12 cellular contexts compared by ENCODE assay signal in genomic region chr4:156945532-156945931, GRCh38. TPM values are rescaled to one million over a fixed set of nuclear protein-coding genes. Genes with fewer than 3 reads are reported as not detected.
A peak's percentile ranks its signal among the peaks of the same experiment; 100 is the strongest.
DNase-seq lines count a peak whose midpoint lies in the region; ATAC-seq and TF ChIP-seq lines count a peak whose summit lies in the region.
"Had no signal": no experiment of that assay in that cellular context is flagged by ENCODE, and none has a peak within 500 bp of the region (broad histone marks: within the 10 kb centered on the region; RNA-seq: fewer than 3 reads in every experiment).

No MANE protein-coding gene starts in this region.

- WGBS in IMR-90 (ENCODE audit: extremely low coverage in 2 of 2, insufficient read length in 1 of 2), 2 experiments: 0% methylated on average over 1 of the region's 3 CpGs; no CpG with 5 or more reads in 1 of the 2 experiments
- 28 to 29% methylated on average over 3 of the region's 3 CpGs for WGBS in body of pancreas, 2 donors
- WGBS in ovary, 3 donors: 17 to 35% (median 27%) methylated on average over 3 of the region's 3 CpGs

- TF ChIP-seq POLR2A in IMR-90 (IDR thresholded peaks at IDR 0.05; ENCODE audit: low read depth, low read length): no peak
- TF ChIP-seq POLR2A in body of pancreas (IDR thresholded peaks at IDR 0.05): no peak
- TF ChIP-seq POLR2A in ovary (IDR thresholded peaks at IDR 0.05): no peak

- peak overlapping the region; percentile 6 for H3K4ac ChIP-seq in IMR-90 (ENCODE audit: low read depth, low read length)

- in situ Hi-C loops in IMR-90 (cut with MboI; ENCODE audit: low sequenced_read_pairs): no loop called here

- H3K9me3 ChIP-seq in IMR-90 (ENCODE audit: control insufficient read depth, insufficient read depth, low read length) (no peaks in the 10 kb centered on the region), body of pancreas (no peaks in the 10 kb centered on the region), thoracic aorta (no peaks in the 10 kb centered on the region), ovary (no peaks in the 10 kb centered on the region)
- H3K9me3 ChIP-seq: lower lobe of right lung, prostate gland had no signal

- H3K36me3 ChIP-seq in IMR-90 (ENCODE audit: control insufficient read depth, insufficient read depth, low read length) (no peaks in the 10 kb centered on the region), body of pancreas (replicated peaks in 1 of 2; ENCODE audit: insufficient read depth in 1 of 2, low read depth in 2 of 2) (no peaks in the 10 kb centered on the region), thoracic aorta (no peaks in the 10 kb centered on the region), ovary (no peaks in the 10 kb centered on the region)
- H3K36me3 ChIP-seq: lower lobe of right lung, prostate gland had no signal

- CTCF ChIA-PET in IMR-90 (lab: Yijun Ruan, JAX): interaction anchor here (1.0 kb wide), 1 partner anchor 23 kb away, joined by 3 read pairs; no protein-coding TSS in a partner anchor

- no peak overlapping the region for H3K56ac ChIP-seq in IMR-90 (ENCODE audit: extremely low read depth, insufficient read depth, low read length)

- H3K4me2 ChIP-seq in IMR-90 (ENCODE audit: low read depth, low read length): peak overlapping the region; percentile 92

- intact Hi-C loops in IMR-90 (cut with micrococcal nuclease) (loop anchor here (5.0 kb wide), 1 partner anchor 168 kb away; no protein-coding TSS in a partner anchor), body of pancreas (cut with DNase I) (no loop called here), ovary (cut with DNase I) (no loop called here)

- peak overlapping the region; percentile 93 for H2BK5ac ChIP-seq in IMR-90 (ENCODE audit: low read depth, low read length, poor library complexity, severe bottlenecking)

- H3K18ac ChIP-seq in IMR-90 (ENCODE audit: low read depth, low read length): peak overlapping the region; percentile 94

- no TSS peak for BruUV-seq in IMR-90 (replicated peaks; lab: Mats Ljungman, UMichigan)

- peak overlapping the region; percentile 73; the same call in 1 of the 2 replicates for H3K27ac ChIP-seq in IMR-90 (ENCODE audit: insufficient read depth, low read length)
- peak overlapping the region in 3 of 4 donors; percentile 7 to 42 (median 13) for H3K27ac ChIP-seq in body of pancreas
- peak overlapping the region; percentile 62 to 82 for H3K27ac ChIP-seq in thoracic aorta
- H3K27ac ChIP-seq in ovary: peak overlapping the region in 1 of 2 donors; percentile 64
- H3K27ac ChIP-seq: lower lobe of right lung had no signal

- TF ChIP-seq RAD21 in IMR-90 (IDR thresholded peaks at IDR 0.05; ENCODE audit: low read length): no peak

- peak overlapping the region; percentile 4; the same call in 1 of the 2 replicates for H2BK20ac ChIP-seq in IMR-90 (ENCODE audit: low read depth, low read length)

- dilution Hi-C loops in IMR-90 (cut with HindIII; ENCODE audit: low sequenced_read_pairs, unreplicated experiment): no loop called here

- H3K79me1 ChIP-seq in IMR-90 (ENCODE audit: low read depth in 1 of 2, low read length in 2 of 2): peaks cover 5 to 57% of the 10 kb centered on the region in 2 experiments

- H3K4me1 ChIP-seq in IMR-90 (ENCODE audit: control insufficient read depth, insufficient read depth, low read length) (peaks cover 24% of the 10 kb centered on the region), body of pancreas (peaks cover 41% of the 10 kb centered on the region), thoracic aorta (ENCODE audit: control insufficient read depth in 1 of 2, low read depth in 2 of 2) (peaks cover 57 to 88% of the 10 kb centered on the region in 2 donors), ovary (ENCODE audit: insufficient read depth) (peaks cover 17% of the 10 kb centered on the region)
- H3K4me1 ChIP-seq: prostate gland had no signal

- H2AK9ac ChIP-seq in IMR-90 (replicated peaks; ENCODE audit: low read depth, low read length, poor library complexity): no peak overlapping the region

- peak overlapping the region; percentile 1; the same call in 1 of the 2 replicates for H3K23ac ChIP-seq in IMR-90 (ENCODE audit: low read depth, low read length)

- no peak for TF ChIP-seq EP300 in ovary (IDR thresholded peaks at IDR 0.05)

- H3K4me3 ChIP-seq in IMR-90 (ENCODE audit: insufficient read depth, low read depth, low read length) (no peak overlapping the region), body of pancreas (no peak overlapping the region), thoracic aorta (peak overlapping the region; percentile 46), ovary (no peak overlapping the region)
- H3K4me3 ChIP-seq: lower lobe of right lung, prostate gland had no signal

- H4K91ac ChIP-seq in IMR-90 (ENCODE audit: insufficient read depth, low read depth, low read length): peak overlapping the region; percentile 40; the same call in 1 of the 2 replicates

- H2BK120ac ChIP-seq in IMR-90 (ENCODE audit: low read depth, low read length): peak overlapping the region; percentile 21

- POLR2A ChIA-PET in IMR-90 (lab: Charles Lee; ENCODE audit: unreplicated experiment): interaction anchor here (0.6 kb wide), 1 partner anchor 12 kb away, joined by 3 read pairs; no protein-coding TSS in a partner anchor

- H4K5ac ChIP-seq in IMR-90 (ENCODE audit: low read depth, low read length): peak overlapping the region; percentile 67; the same call in 1 of the 2 replicates

- peak overlapping the region; percentile 57; the same call in 1 of the 2 replicates for H3K14ac ChIP-seq in IMR-90 (replicated peaks; ENCODE audit: low read depth, low read length)

- ATAC-seq in IMR-90 (ENCODE audit: low read depth) (no peak), body of pancreas (no peak), thoracic aorta (ENCODE audit: insufficient number of reproducible peaks, low FRiP score, low read depth) (no peak), left lobe of liver (no peak)
- ATAC-seq: lower lobe of right lung had no signal

- TF ChIP-seq CTCF in IMR-90 (conservative IDR thresholded peaks at IDR 0.05; ENCODE audit: low read depth, low read length): no peak
- no peak for TF ChIP-seq CTCF in body of pancreas (IDR thresholded peaks at IDR 0.05)
- no peak for TF ChIP-seq CTCF in thoracic aorta (IDR thresholded peaks at IDR 0.05)
- no peak for TF ChIP-seq CTCF in ovary (IDR thresholded peaks at IDR 0.05)

- H3K9me1 ChIP-seq in IMR-90 (ENCODE audit: insufficient read depth, low read length): peaks cover 12% of the 10 kb centered on the region

- no peaks in the 10 kb centered on the region for H3K27me3 ChIP-seq in IMR-90 (ENCODE audit: control insufficient read depth, insufficient read depth, low read length)
- no peaks in the 10 kb centered on the region for H3K27me3 ChIP-seq in body of pancreas
- no peaks in the 10 kb centered on the region for H3K27me3 ChIP-seq in thoracic aorta (replicated peaks; ENCODE audit: insufficient read depth)
- no peaks in the 10 kb centered on the region for H3K27me3 ChIP-seq in ovary

- DNase-seq in IMR-90: no peak
- DNase-seq in body of pancreas: no peak
- peak; percentile 79 for DNase-seq in kidney tubule cell (ENCODE audit: low spot score)
- DNase-seq in thoracic aorta (ENCODE audit: low spot score): no peak
- no peak for DNase-seq in ovary
- no peak for DNase-seq in amniotic stem cell (lab: John Stamatoyannopoulos, UW)
- DNase-seq in left lobe of liver (ENCODE audit: low spot score): no peak
- DNase-seq: COR-L47; effector memory CD4-positive, alpha-beta T cell; lower lobe of right lung; NCI-H1048 had no signal

- H4K20me1 ChIP-seq in IMR-90 (ENCODE audit: insufficient read depth, low read length): peaks cover 4% of the 10 kb centered on the region; the same call in 1 of the 2 replicates

- H2BK15ac ChIP-seq in IMR-90 (ENCODE audit: low read depth, low read length): 0 out of 3 replicates have a peak overlapping the region, but pooled peaks have one; percentile 33

- H2AK5ac ChIP-seq in IMR-90 (ENCODE audit: low read depth, low read length): peak overlapping the region; percentile 63; the same call in 1 of the 2 replicates

- peak overlapping the region; percentile 25 to 56; a peak in 3 of 4 replicates for H4K8ac ChIP-seq in IMR-90 (ENCODE audit: low read depth in 2 of 2, low read length in 2 of 2)

- no peak overlapping the region for H2AFZ ChIP-seq in IMR-90 (replicated peaks; ENCODE audit: low read length, poor library complexity)

- peak overlapping the region; percentile 75 for H3K9ac ChIP-seq in IMR-90 (ENCODE audit: low read depth, low read length)

TF ChIP-seq in IMR-90, 13 proteins besides CTCF, POLR2A, EP300 and RAD21:
- TF ChIP-seq RFX5 (IDR thresholded peaks at IDR 0.05; ENCODE audit: low read depth, low read length) (no peak), SMC3 (IDR thresholded peaks at IDR 0.05; ENCODE audit: low read depth, low read length) (no peak), CHD1 (IDR thresholded peaks at IDR 0.05; ENCODE audit: low read depth, low read length) (no peak), USF2 (IDR thresholded peaks at IDR 0.05; ENCODE audit: low read depth, low read length) (no peak), ELK1 (IDR thresholded peaks at IDR 0.05; ENCODE audit: borderline replicate concordance, low read depth, low read length) (no peak), BHLHE40 (IDR thresholded peaks at IDR 0.05; ENCODE audit: low read depth, low read length) (no peak), NFE2L2 (IDR thresholded peaks at IDR 0.05; ENCODE audit: low read depth, low read length) (no peak)

RNA-seq across cellular contexts. Expression of gene PDGFC, which starts 26.1 kb away (rescaled TPM):
- total RNA-seq in IMR-90 (2012; rRNA removed) (90.7 and 105 TPM in 2 replicates), body of pancreas (10 to 100 TPM; 19.1 to 21.8 TPM), thoracic aorta (10 to 100 TPM; 31.4 to 32.8 TPM), ovary (10 to 100 TPM; 18.6 to 58.0 (median 36.2) TPM), left lobe of liver (9.1 TPM)
- polyA plus RNA-seq in IMR-90 (2012; rRNA removed) (15.6 and 19.8 TPM in 2 replicates), ovary (10 to 100 TPM; 27.4 to 48.8 TPM)
- polyA plus RNA-seq in IMR-90 (2012; cell fraction: cytosol; rRNA removed): 4.4 and 11.0 TPM in 2 replicates
- polyA plus RNA-seq in IMR-90 (2012; cell fraction: nucleus; rRNA removed; ENCODE audit: low replicate concordance): 13.5 and 32.1 TPM in 2 replicates
